ENCODE assay signal across 8 cellular contexts in genomic region chr19:16247353-16248182, GRCh38. TPM values are rescaled to one million over a fixed set of nuclear protein-coding genes. Genes with fewer than 3 reads are reported as not detected.
DNase-seq lines count a peak whose midpoint lies in the region; ATAC-seq and TF ChIP-seq lines count a peak whose summit lies in the region.

No MANE protein-coding gene starts in this region.

- WGBS in suprapubic skin, result 42% methylated on average over 14 of the region's 18 CpGs

- TF ChIP-seq EP300 in suprapubic skin (IDR thresholded peaks at IDR 0.05), result no peak

- in situ Hi-C loops in SK-MEL-5 (cut with HindIII; ENCODE audit: low pct_unique_long_range_greater_than_20kb, low sequenced_read_pairs), result no loop called here

- H3K27ac ChIP-seq in suprapubic skin, result no peak overlapping the region

- H3K4me3 ChIP-seq in foreskin fibroblast (ENCODE audit: low read depth in 1 of 2, low read length in 2 of 2), result no peak overlapping the region
- no peak overlapping the region for H3K4me3 ChIP-seq in suprapubic skin

- no peaks in the 10 kb centered on the region for H3K9me3 ChIP-seq in suprapubic skin

- no peaks in the 10 kb centered on the region for H3K36me3 ChIP-seq in suprapubic skin

- DNase-seq in DMS53 (lab: John Stamatoyannopoulos, UW), result peak; percentile 77
- peak; percentile 60 for DNase-seq in LHCN-M2 (ENCODE audit: low read depth)
- DNase-seq in SK-MEL-5 (ENCODE audit: low read depth, low spot score), result peak; percentile 71
- peak; percentile 86 for DNase-seq in activated gamma-delta T cell treated with Interleukin-2 at 50 U/mL for 16 hours
- DNase-seq in foreskin fibroblast, result peak; percentile 48 to 87
- DNase-seq in nucleus accumbens (lab: John Stamatoyannopoulos, UW), result peak in 49 of 56 donors; percentile 6 to 84 (median 40)
- DNase-seq in suprapubic skin (ENCODE audit: low spot score in 2 of 2), result peak; percentile 93 to 94

- H3K27me3 ChIP-seq in suprapubic skin, result no peaks in the 10 kb centered on the region

- TF ChIP-seq POLR2A in suprapubic skin (IDR thresholded peaks at IDR 0.05), result no peak

- TF ChIP-seq CTCF in foreskin fibroblast (IDR thresholded peaks at IDR 0.05; ENCODE audit: low read depth, low read length) (peak; percentile 94), suprapubic skin (IDR thresholded peaks at IDR 0.05) (peak; percentile 85 to 96)

- ATAC-seq in HG03432 (IDR thresholded peaks at IDR 0.05; ENCODE audit: unreplicated experiment), result no peak

- H3K4me1 ChIP-seq in suprapubic skin, result peaks cover 14% of the 10 kb centered on the region

RNA-seq across cellular contexts. Expression of gene AP1M1, which starts 49.9 kb away (rescaled TPM):
- total RNA-seq in LHCN-M2 (2014; rRNA removed), result 176 and 182 TPM in 2 replicates
- 120 TPM for polyA plus RNA-seq in LHCN-M2 (2012)
- 42.7 and 45.9 TPM in 2 replicates for total RNA-seq in SK-MEL-5 (2014; rRNA removed; shearing (Covaris generic))
- polyA plus RNA-seq in SK-MEL-5 (2015; cell fraction: cytosol; rRNA removed), result 78.3 and 98.9 TPM in 2 replicates
- polyA plus RNA-seq in SK-MEL-5 (2015; cell fraction: nucleus; rRNA removed), result 57.7 and 74.1 TPM in 2 replicates
- total RNA-seq in suprapubic skin, result 10 to 100 TPM; 37.2 to 61.2 (median 45.0) TPM

Comparison
In these comparisons a context has a peak if more than half of its experiments do, and no peak if none do; other contexts are left out.
1. DNase-seq: peak in every context shown above with its lines; median percentile 94 in suprapubic skin; 86 in activated gamma-delta T cell treated with Interleukin-2 at 50 U/mL for 16 hours; 77 in DMS53; 71 in SK-MEL-5; 68 in foreskin fibroblast; 60 in LHCN-M2; 40 in nucleus accumbens.